In genomic region chr13:45370922-45371406, GRCh38 we compare ENCODE assay signal across 8 cellular contexts.
DNase-seq lines count a peak whose midpoint lies in the region; ATAC-seq, FAIRE-seq and TF ChIP-seq lines count a peak whose summit lies in the region.

No MANE protein-coding gene starts in this region.

- no peak for ATAC-seq in GM19328 (IDR thresholded peaks at IDR 0.05; ENCODE audit: unreplicated experiment)

- DNase-seq in H54 (ENCODE audit: insufficient read length, low spot score) (peak; percentile 30), T-helper 9 cell (peak; percentile 48), T47D (ENCODE audit: low read depth in 1 of 2, low spot score in 1 of 2) (peak; percentile 41 to 61), iPS-NIHi7 (ENCODE audit: extremely low spot score) (peak; percentile 89), smooth muscle cell of the brain vasculature (ENCODE audit: low read depth, low spot score) (peak; percentile 65), NCI-H524 treated with DMSO at 0.1 percent for 48 hours (lab: John Stamatoyannopoulos, UW) (no peak), SW 1271 (lab: John Stamatoyannopoulos, UW) (no peak)

- in situ Hi-C loops in T47D (cut with HindIII; ENCODE audit: low pct_unique_long_range_greater_than_20kb, low sequenced_read_pairs), result no loop called here

- FAIRE-seq in H54 (lab: Jason Lieb, UNC), result no peak

- no peak for TF ChIP-seq POLR2A in H54 (IDR thresholded peaks at IDR 0.05; ENCODE audit: low read depth, low read length)

Comparison
In these comparisons a context has a peak if more than half of its experiments do, and no peak if none do; other contexts are left out.
1. DNase-seq: peak in H54 (single experiment), T-helper 9 cell (single experiment), T47D (2 of 2), iPS-NIHi7 (single experiment) and smooth muscle cell of the brain vasculature (single experiment); none in NCI-H524 treated with DMSO at 0.1 percent for 48 hours (single experiment) and SW 1271 (0 of 2).